Comparison of ENCODE assay signal across 17 cellular contexts in the genomic region with DNA sequence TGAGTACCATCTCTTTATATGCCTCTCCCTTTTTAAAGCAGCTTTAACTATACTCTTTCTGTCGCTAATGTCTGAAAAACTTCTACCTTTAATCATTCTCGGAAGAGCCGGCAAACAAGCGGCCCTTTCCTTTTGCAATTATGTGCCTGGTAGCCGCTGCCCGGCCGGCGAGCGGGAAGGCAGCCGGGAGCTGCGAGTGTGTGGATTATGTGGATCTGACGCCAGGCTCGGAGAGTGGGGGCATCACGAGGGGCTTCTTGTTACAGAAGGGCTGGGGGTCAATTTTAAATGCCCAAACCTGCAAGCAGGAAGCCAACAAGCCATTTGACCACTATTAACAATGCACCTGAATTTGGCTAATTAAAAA.
DNase-seq lines count a peak whose midpoint lies in the region; ATAC-seq, FAIRE-seq and TF ChIP-seq lines count a peak whose summit lies in the region.
"Had no signal": no experiment of that assay in that cellular context is flagged by ENCODE, and none has a peak within 500 bp of the region (broad histone marks: within the 10 kb centered on the region; RNA-seq: fewer than 3 reads in every experiment).

No MANE protein-coding gene starts in this region.

- peaks cover 0 to 4% of the 10 kb centered on the region in 2 donors for H3K4me1 Mint-ChIP-seq in stimulated activated naive B cell treated with anti-CD40 and anti-IgM and Interleukin-4, amounts not matched to agents 10 μg/mL and 1 μg/mL and 100 μg/mL, for 72 hours
- H3K4me1 Mint-ChIP-seq: activated CD8-positive, alpha-beta memory T cell treated with anti-CD3 and anti-CD28 coated beads, Interleukin-2, amount 10 ng/mL, durations not matched to agents 7 days and 5 days; stimulated activated memory B cell treated with anti-CD40 and anti-IgM and Interleukin-4, amounts not matched to agents 10 μg/mL and 1 μg/mL and 100 μg/mL, for 72 hours had no signal

- ATAC-seq in left lung (peak; percentile 55), GM21528 (IDR thresholded peaks at IDR 0.05; ENCODE audit: low FRiP score, unreplicated experiment) (no peak)
- no peak for ATAC-seq in stimulated activated naive B cell treated with anti-CD40 and anti-IgM and Interleukin-4, amounts not matched to agents 10 μg/mL and 1 μg/mL and 100 μg/mL, for 72 hours (replicated peaks)
- ATAC-seq: activated CD4-positive, alpha-beta T cell treated with anti-CD3 and anti-CD28 coated beads for 36 hours; activated CD8-positive, alpha-beta memory T cell treated with anti-CD3 and anti-CD28 coated beads, Interleukin-2, amount 10 ng/mL, durations not matched to agents 7 days and 5 days; activated naive CD8-positive, alpha-beta T cell treated with anti-CD3 and anti-CD28 coated beads, Interleukin-2, amount 50 U/mL, for 24 hours; stimulated activated memory B cell treated with anti-CD40 and anti-IgM and Interleukin-4, amounts not matched to agents 10 μg/mL and 1 μg/mL and 100 μg/mL, for 72 hours had no signal

- H3K9me3 Mint-ChIP-seq in stimulated activated naive B cell treated with anti-CD40 and anti-IgM and Interleukin-4, amounts not matched to agents 10 μg/mL and 1 μg/mL and 100 μg/mL, for 72 hours = peaks cover 2 to 6% of the 10 kb centered on the region in 2 donors
- H3K9me3 Mint-ChIP-seq: activated naive CD8-positive, alpha-beta T cell treated with anti-CD3 and anti-CD28 coated beads, Interleukin-2, amount 50 U/mL, for 24 hours had no signal

- H3K27me3 Mint-ChIP-seq in stimulated activated naive B cell treated with anti-CD40 and anti-IgM and Interleukin-4, amounts not matched to agents 10 μg/mL and 1 μg/mL and 100 μg/mL, for 72 hours = peaks cover 22 to 28% of the 10 kb centered on the region in 2 donors

- TF ChIP-seq CTCF in bronchial epithelial cell (IDR thresholded peaks at IDR 0.05; ENCODE audit: insufficient read depth, low read length, severe bottlenecking) (no peak), left lung (IDR thresholded peaks at IDR 0.05) (no peak), ascending aorta (IDR thresholded peaks at IDR 0.05) (no peak)

- H3K27ac ChIP-seq in ACC112 (ENCODE audit: low read depth, low read length) = no peak overlapping the region
- no peak overlapping the region for H3K27ac ChIP-seq in left lung
- no peak overlapping the region for H3K27ac ChIP-seq in ascending aorta
- H3K27ac ChIP-seq: esophagus muscularis mucosa, RWPE1, tibial nerve had no signal

- intact Hi-C loops in left lung (cut with DNase I) = no loop called here
- intact Hi-C loops in posterior vena cava (cut with DNase I) = no loop called here
- intact Hi-C loops in ascending aorta (cut with DNase I) = no loop called here

- peak; percentile 43 for DNase-seq in H7
- DNase-seq in bronchial epithelial cell (ENCODE audit: low read depth) = no peak
- DNase-seq in left lung = no peak
- DNase-seq in posterior vena cava (ENCODE audit: low spot score) = no peak
- no peak for DNase-seq in ascending aorta (ENCODE audit: low spot score in 2 of 2)
- DNase-seq in stimulated activated naive B cell treated with anti-CD40 and anti-IgM and Interleukin-4, amounts not matched to agents 10 μg/mL and 1 μg/mL and 100 μg/mL, for 72 hours = no peak
- DNase-seq: activated CD4-positive, alpha-beta T cell treated with anti-CD3 and anti-CD28 coated beads for 36 hours; activated CD8-positive, alpha-beta memory T cell treated with anti-CD3 and anti-CD28 coated beads, Interleukin-2, amount 10 ng/mL, durations not matched to agents 7 days and 5 days; activated naive CD8-positive, alpha-beta T cell treated with anti-CD3 and anti-CD28 coated beads, Interleukin-2, amount 50 U/mL, for 24 hours; NCI-H226 had no signal

- no peaks in the 10 kb centered on the region for H3K79me2 ChIP-seq in ACC112 (ENCODE audit: control insufficient read depth, insufficient read depth, low read length, unreplicated experiment)

- H3K36me3 Mint-ChIP-seq in stimulated activated naive B cell treated with anti-CD40 and anti-IgM and Interleukin-4, amounts not matched to agents 10 μg/mL and 1 μg/mL and 100 μg/mL, for 72 hours = peaks cover 3 to 28% of the 10 kb centered on the region in 2 donors

- no peaks in the 10 kb centered on the region for H3K36me3 ChIP-seq in ACC112 (ENCODE audit: insufficient read depth, low read length)
- no peaks in the 10 kb centered on the region for H3K36me3 ChIP-seq in H7 (replicated peaks; ENCODE audit: control insufficient read depth, insufficient read depth, low read length)
- no peaks in the 10 kb centered on the region for H3K36me3 ChIP-seq in bronchial epithelial cell (ENCODE audit: control insufficient read depth, insufficient read depth, low read length)
- no peaks in the 10 kb centered on the region for H3K36me3 ChIP-seq in left lung
- no peaks in the 10 kb centered on the region for H3K36me3 ChIP-seq in ascending aorta
- H3K36me3 ChIP-seq: esophagus muscularis mucosa, tibial nerve had no signal

- no peak overlapping the region for H2AFZ ChIP-seq in ACC112 (ENCODE audit: low read length, unreplicated experiment)

- peaks cover 0 to 4% of the 10 kb centered on the region in 2 donors for H3K9me3 ChIP-seq in left lung
- H3K9me3 ChIP-seq in ascending aorta = no peaks in the 10 kb centered on the region
- H3K9me3 ChIP-seq: esophagus muscularis mucosa had no signal

- no peak for FAIRE-seq in bronchial epithelial cell (lab: Jason Lieb, UNC)

- H3K27me3 ChIP-seq in ACC112 (ENCODE audit: insufficient read depth, low read length) = peaks cover 10% of the 10 kb centered on the region
- H3K27me3 ChIP-seq in H7 (ENCODE audit: control insufficient read depth, insufficient read depth, low read length) = no peaks in the 10 kb centered on the region
- peaks cover 2% of the 10 kb centered on the region for H3K27me3 ChIP-seq in bronchial epithelial cell (ENCODE audit: control insufficient read depth, insufficient read depth, low read length)
- peaks cover 6 to 30% of the 10 kb centered on the region in 2 donors for H3K27me3 ChIP-seq in left lung
- no peaks in the 10 kb centered on the region for H3K27me3 ChIP-seq in ascending aorta

- no peak overlapping the region for H3K27ac Mint-ChIP-seq in stimulated activated naive B cell treated with anti-CD40 and anti-IgM and Interleukin-4, amounts not matched to agents 10 μg/mL and 1 μg/mL and 100 μg/mL, for 72 hours
- H3K27ac Mint-ChIP-seq: activated CD4-positive, alpha-beta T cell treated with anti-CD3 and anti-CD28 coated beads for 36 hours; activated CD8-positive, alpha-beta memory T cell treated with anti-CD3 and anti-CD28 coated beads, Interleukin-2, amount 10 ng/mL, durations not matched to agents 7 days and 5 days; activated naive CD8-positive, alpha-beta T cell treated with anti-CD3 and anti-CD28 coated beads, Interleukin-2, amount 50 U/mL, for 24 hours; activated T-helper 2 cell treated with anti-CD3 and anti-CD28 coated beads, Interferon-gamma antibody, Interleukin-2, Interleukin-4, amounts not matched to agents 10 μg/mL and 5 μg/mL and 100 μg/mL, durations not matched to agents 14 hours and 24 hours and 36 hours; stimulated activated memory B cell treated with anti-CD40 and anti-IgM and Interleukin-4, amounts not matched to agents 10 μg/mL and 1 μg/mL and 100 μg/mL, for 72 hours had no signal

- H3K4me1 ChIP-seq in ACC112 (ENCODE audit: control insufficient read depth, insufficient read depth, low read length, unreplicated experiment) = peaks cover 8% of the 10 kb centered on the region
- no peaks in the 10 kb centered on the region for H3K4me1 ChIP-seq in left lung
- H3K4me1 ChIP-seq in ascending aorta = no peaks in the 10 kb centered on the region

- H3K4me3 ChIP-seq in ACC112 (ENCODE audit: low read depth, low read length) = peak overlapping the region; percentile 40; the same call in 1 of the 2 replicates
- no peak overlapping the region for H3K4me3 ChIP-seq in H7 (ENCODE audit: insufficient read depth, low read depth, low read length)
- H3K4me3 ChIP-seq in bronchial epithelial cell (ENCODE audit: low read depth, low read length) = peak overlapping the region; percentile 8
- H3K4me3 ChIP-seq in left lung = peak overlapping the region in 1 of 2 donors; percentile 17
- no peak overlapping the region for H3K4me3 ChIP-seq in ascending aorta
- H3K4me3 ChIP-seq: esophagus muscularis mucosa, tibial nerve had no signal

- H3K4me3 Mint-ChIP-seq in stimulated activated naive B cell treated with anti-CD40 and anti-IgM and Interleukin-4, amounts not matched to agents 10 μg/mL and 1 μg/mL and 100 μg/mL, for 72 hours = no peak overlapping the region
- H3K4me3 Mint-ChIP-seq: activated CD4-positive, alpha-beta T cell treated with anti-CD3 and anti-CD28 coated beads for 36 hours; activated CD8-positive, alpha-beta memory T cell treated with anti-CD3 and anti-CD28 coated beads, Interleukin-2, amount 10 ng/mL, durations not matched to agents 7 days and 5 days; activated naive CD8-positive, alpha-beta T cell treated with anti-CD3 and anti-CD28 coated beads, Interleukin-2, amount 50 U/mL, for 24 hours; stimulated activated memory B cell treated with anti-CD40 and anti-IgM and Interleukin-4, amounts not matched to agents 10 μg/mL and 1 μg/mL and 100 μg/mL, for 72 hours had no signal

Comparison
In these comparisons a context has a peak if more than half of its experiments do, and no peak if none do; other contexts are left out.
1. H3K4me3 ChIP-seq: peak in ACC112 (single experiment) and bronchial epithelial cell (single experiment); none in H7 (single experiment) and ascending aorta (0 of 2).